In the genomic region with DNA sequence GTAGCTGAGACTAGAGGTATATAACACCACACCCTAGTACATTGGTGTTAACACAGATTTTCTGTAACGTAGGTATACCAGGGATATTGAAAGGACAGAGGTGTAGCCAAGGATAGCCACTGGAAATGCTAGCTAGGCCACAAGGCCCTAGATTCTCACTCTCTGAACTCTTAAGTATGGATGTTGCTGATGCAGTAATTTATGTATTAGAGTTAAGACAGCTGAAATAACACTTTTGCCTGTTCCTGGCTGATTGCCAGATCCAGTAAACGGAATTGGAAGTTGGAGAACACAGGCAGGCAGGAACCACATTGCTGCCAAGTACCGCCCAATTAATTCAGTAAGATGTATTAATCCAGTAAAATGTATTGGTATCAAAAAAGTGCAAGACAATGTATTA, we compare ENCODE assay signal across 10 cellular contexts. TPM values are rescaled to one million over a fixed set of nuclear protein-coding genes. Genes with fewer than 3 reads are reported as not detected.
DNase-seq lines count a peak whose midpoint lies in the region; ATAC-seq and TF ChIP-seq lines count a peak whose summit lies in the region.
"Had no signal": no experiment of that assay in that cellular context is flagged by ENCODE, and none has a peak within 500 bp of the region (broad histone marks: within the 10 kb centered on the region; RNA-seq: fewer than 3 reads in every experiment).

No MANE protein-coding gene starts in this region.

- no peaks in the 10 kb centered on the region for H3K27me3 Mint-ChIP-seq in glutamatergic neuron (ENCODE audit: unreplicated experiment)

- no peaks in the 10 kb centered on the region for H3K27me3 ChIP-seq in stomach
- H3K27me3 ChIP-seq: Peyer's patch had no signal

- peak overlapping the region; percentile 94 for H3K4me3 ChIP-seq in HFF-Myc (replicated peaks; ENCODE audit: low read depth, low read length)
- H3K4me3 ChIP-seq in WI38 (ENCODE audit: low read depth, low read length), result peak overlapping the region; percentile 81
- peak overlapping the region in 2 of 4 donors; percentile 80 to 86 for H3K4me3 ChIP-seq in stomach

- H3K9me3 ChIP-seq in stomach, result no peaks in the 10 kb centered on the region
- H3K9me3 ChIP-seq: Peyer's patch had no signal

- TF ChIP-seq POLR2A in stomach (IDR thresholded peaks at IDR 0.05), result no peak

- H3K36me3 ChIP-seq in stomach, result no peaks in the 10 kb centered on the region
- H3K36me3 ChIP-seq: Peyer's patch had no signal

- no peak for TF ChIP-seq EP300 in stomach (IDR thresholded peaks at IDR 0.05)

- H3K36me3 Mint-ChIP-seq in glutamatergic neuron (ENCODE audit: unreplicated experiment), result no peaks in the 10 kb centered on the region

- 24 to 44% (median 29%) methylated on average over 3 of the region's 3 CpGs for WGBS in stomach, 5 donors

- peaks cover 27 to 72% (median 51%) of the 10 kb centered on the region in 4 donors for H3K4me1 ChIP-seq in stomach

- peak overlapping the region; percentile 15 for H3K27ac Mint-ChIP-seq in glutamatergic neuron (ENCODE audit: unreplicated experiment)

- intact Hi-C loops in stomach (cut with DNase I; ENCODE audit: low total_unique reads), result no loop called here

- H3K4me1 Mint-ChIP-seq in glutamatergic neuron (ENCODE audit: low read depth, unreplicated experiment), result peaks cover 12% of the 10 kb centered on the region

- DNase-seq in HFF-Myc (ENCODE audit: extremely low read depth, low read depth), result no peak
- DNase-seq in glutamatergic neuron, result no peak
- no peak for DNase-seq in stomach
- DNase-seq in GM19240 (ENCODE audit: insufficient read length, low spot score), result no peak
- DNase-seq in RWPE1 (ENCODE audit: low spot score), result no peak
- DNase-seq: activated T-cell treated with anti-CD3 and anti-CD28 coated beads, Interleukin-2, amount 50 U/mL, for 72 hours; Peyer's patch had no signal

- H3K27ac ChIP-seq in stomach, result peak overlapping the region in 4 of 5 donors; percentile 11 to 97 (median 92)
- H3K27ac ChIP-seq in RWPE1, result no peak overlapping the region

- POLR2A ChIA-PET in RWPE1 (lab: Yijun Ruan, JAX; ENCODE audit: low non-redundant PET), result no interaction called here

- TF ChIP-seq CTCF in HFF-Myc (IDR thresholded peaks at IDR 0.05; ENCODE audit: low read depth, low read length, missing control alignments) (no peak), WI38 (IDR thresholded peaks at IDR 0.05; ENCODE audit: low read depth, low read length) (no peak), glutamatergic neuron (IDR thresholded peaks at IDR 0.05; ENCODE audit: partially characterized antibody, unreplicated experiment) (no peak), stomach (IDR thresholded peaks at IDR 0.05) (no peak), RWPE1 (conservative IDR thresholded peaks at IDR 0.05; ENCODE audit: low read depth) (no peak)

- CTCF ChIA-PET in RWPE1 (lab: Yijun Ruan, JAX), result no interaction called here

- H3K4me3 Mint-ChIP-seq in glutamatergic neuron (ENCODE audit: unreplicated experiment), result no peak overlapping the region

- H3K9me3 Mint-ChIP-seq in glutamatergic neuron (ENCODE audit: unreplicated experiment), result peaks cover 2% of the 10 kb centered on the region

- ATAC-seq in HG03342 (IDR thresholded peaks at IDR 0.05; ENCODE audit: unreplicated experiment) (no peak), HG02642 (IDR thresholded peaks at IDR 0.05; ENCODE audit: poor library complexity, unreplicated experiment) (no peak)
- ATAC-seq: activated T-cell treated with anti-CD3 and anti-CD28 coated beads, Interleukin-2, amount 50 U/mL, for 72 hours had no signal

RNA-seq across cellular contexts. Expression of a gene that starts 1.8 kb away (rescaled TPM):
- total RNA-seq in glutamatergic neuron (ENCODE audit: unreplicated experiment), result 63.6 TPM
- 100 to 1,000 TPM in 1 of 5 donors, 10 to 100 TPM in 4; 10.1 to 270 (median 54.5) TPM for total RNA-seq in stomach
- polyA plus RNA-seq in stomach, result 10 to 100 TPM; 15.7 to 42.3 (median 23.9) TPM

RNA-seq across cellular contexts. Expression of a gene that starts 34.6 kb away (rescaled TPM):
- total RNA-seq in glutamatergic neuron (ENCODE audit: unreplicated experiment), result not detected
- not detected for total RNA-seq in stomach
- polyA plus RNA-seq in stomach, result not detected
- total RNA-seq: activated T-cell treated with anti-CD3 and anti-CD28 coated beads, Interleukin-2, amount 50 U/mL, for 72 hours; Peyer's patch had no signal

RNA-seq across cellular contexts. Expression of a gene that starts 50.8 kb away (rescaled TPM):
- 202 TPM for total RNA-seq in glutamatergic neuron (ENCODE audit: unreplicated experiment)
- 10 to 100 TPM in 2 of 5 donors, 1 to 10 TPM in 3; 4.6 to 36.8 (median 9.2) TPM for total RNA-seq in stomach
- 1 to 10 TPM; 2.3 to 3.1 (median 2.7) TPM for polyA plus RNA-seq in stomach
